ENCODE assay signal across 8 cellular contexts in the genomic region with DNA sequence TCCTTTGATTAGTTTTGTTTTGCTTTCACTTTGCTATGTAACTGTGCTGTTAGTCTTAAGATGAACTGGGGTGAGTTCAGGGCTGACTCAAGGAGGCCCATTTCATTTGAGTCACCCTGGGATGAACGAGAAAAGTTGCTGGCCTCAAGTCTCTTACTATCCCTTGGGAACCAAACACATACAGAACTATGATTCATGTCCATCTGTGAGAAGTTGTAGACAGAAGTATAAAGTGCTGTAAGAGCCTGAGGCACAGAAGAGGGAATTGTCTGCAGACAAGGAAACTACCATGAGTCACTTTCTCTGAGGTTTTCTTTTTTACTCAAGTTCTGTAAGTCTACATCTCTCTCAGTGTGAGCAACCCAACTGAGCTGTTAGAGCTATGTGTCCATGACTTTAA.
DNase-seq lines count a peak whose midpoint lies in the region; ATAC-seq, FAIRE-seq and TF ChIP-seq lines count a peak whose summit lies in the region.

No MANE protein-coding gene starts in this region.

- DNase-seq in A172 (ENCODE audit: low spot score) (peak; percentile 11), T-helper 17 cell (no peak), fibroblast of the aortic adventitia (ENCODE audit: low read depth) (peak; percentile 99), D721Med (ENCODE audit: insufficient read length, low spot score) (no peak), Ammon's horn (ENCODE audit: low spot score) (no peak)
- peak; percentile 32 for DNase-seq in stimulated activated CD4-positive, alpha-beta T cell treated with anti-CD3 and anti-CD28 coated beads, Interleukin-4, amount 100 ng/mL, for 24 hours

- H3K4me1 Mint-ChIP-seq in T-helper 17 cell = peaks cover 12% of the 10 kb centered on the region

- H3K4me3 Mint-ChIP-seq in T-helper 17 cell = peak overlapping the region; percentile 64

- FAIRE-seq in D721Med (lab: Jason Lieb, UNC) = no peak

- H3K9me3 ChIP-seq in T-helper 17 cell (ENCODE audit: control insufficient read depth, low read length, poor library complexity, severe bottlenecking) = no peaks in the 10 kb centered on the region

- peak; percentile 90 for ATAC-seq in GM18519 (IDR thresholded peaks at IDR 0.05; ENCODE audit: low FRiP score, unreplicated experiment)
- peak; percentile 91 for ATAC-seq in HG02973 (IDR thresholded peaks at IDR 0.05; ENCODE audit: unreplicated experiment)
- peak; percentile 71 for ATAC-seq in T-helper 17 cell

- no peaks in the 10 kb centered on the region for H3K36me3 Mint-ChIP-seq in T-helper 17 cell (ENCODE audit: low read depth)

- no peak for TF ChIP-seq CTCF in fibroblast of the aortic adventitia (IDR thresholded peaks at IDR 0.05; ENCODE audit: insufficient read depth, low read length)
- no peak for TF ChIP-seq CTCF in D721Med (IDR thresholded peaks at IDR 0.05; ENCODE audit: insufficient read depth, missing control alignments)

- peak overlapping the region; percentile 92 for H3K27ac Mint-ChIP-seq in T-helper 17 cell

- H3K4me3 ChIP-seq in fibroblast of the aortic adventitia (ENCODE audit: low read depth, low read length) = no peak overlapping the region

- H3K27me3 Mint-ChIP-seq in T-helper 17 cell = peaks cover 6% of the 10 kb centered on the region

Comparison
In these comparisons a context has a peak if more than half of its experiments do, and no peak if none do; other contexts are left out.
1. DNase-seq: peak in A172 (single experiment), fibroblast of the aortic adventitia (single experiment) and stimulated activated CD4-positive, alpha-beta T cell treated with anti-CD3 and anti-CD28 coated beads, Interleukin-4, amount 100 ng/mL, for 24 hours (single experiment); none in T-helper 17 cell (0 of 3), D721Med (single experiment) and Ammon's horn (single experiment).
2. Peak in every context shown above with its lines, with median percentiles within 50 percentile points of each other: ATAC-seq.